ENCODE assay signal across 15 cellular contexts in the genomic region with DNA sequence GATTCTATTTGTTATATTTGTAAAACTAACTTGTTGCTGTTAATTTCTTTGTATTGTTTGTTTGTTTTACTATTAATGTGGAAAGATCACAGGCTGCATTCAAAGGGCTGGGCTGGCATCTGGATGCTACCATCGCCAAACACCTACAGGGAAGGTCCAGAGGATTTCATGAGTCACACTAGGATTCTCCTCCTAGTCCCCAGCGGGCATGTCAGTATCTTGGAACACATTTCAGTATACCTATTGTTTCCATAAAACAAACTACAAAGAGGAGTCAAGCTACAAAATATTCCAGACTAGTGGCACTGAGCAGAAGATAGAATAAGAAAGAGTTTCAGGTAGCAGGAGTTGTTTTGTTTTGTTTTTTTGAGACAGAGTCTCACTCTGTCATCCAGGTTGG. TPM values are rescaled to one million over a fixed set of nuclear protein-coding genes. Genes with fewer than 3 reads are reported as not detected.
A peak's percentile ranks its signal among the peaks of the same experiment; 100 is the strongest.
DNase-seq lines count a peak whose midpoint lies in the region; ATAC-seq and TF ChIP-seq lines count a peak whose summit lies in the region.
"Had no signal": no experiment of that assay in that cellular context is flagged by ENCODE, and none has a peak within 500 bp of the region (broad histone marks: within the 10 kb centered on the region; RNA-seq: fewer than 3 reads in every experiment).

No MANE protein-coding gene starts in this region.

- POLR2A ChIA-PET in PC-3 (lab: Charles Lee; ENCODE audit: unreplicated experiment) = interaction anchor here (0.6 kb wide), 1 partner anchor 51 kb away, joined by 3 read pairs; no protein-coding TSS in a partner anchor
- POLR2A ChIA-PET in activated CD8-positive, alpha-beta T cell treated with anti-CD3 and anti-CD28 coated beads, Interleukin-2, amount 10 ng/mL, durations not matched to agents 7 days and 5 days (lab: Charles Lee) = no interaction called here

- H3K27me3 Mint-ChIP-seq in activated CD8-positive, alpha-beta T cell treated with anti-CD3 and anti-CD28 coated beads, Interleukin-2, amount 10 ng/mL, durations not matched to agents 7 days and 5 days (ENCODE audit: low read depth) = peaks cover 17% of the 10 kb centered on the region
- peaks cover 5% of the 10 kb centered on the region for H3K27me3 Mint-ChIP-seq in mesothelial cell of epicardium (ENCODE audit: low read depth)
- H3K27me3 Mint-ChIP-seq: CD4-positive, alpha-beta T cell had no signal

- H2AFZ ChIP-seq in PC-3 (ENCODE audit: low read length) = no peak overlapping the region
- no peak overlapping the region for H2AFZ ChIP-seq in mammary epithelial cell (ENCODE audit: low read depth, low read length)

- in situ Hi-C loops in mammary epithelial cell (cut with MboI; ENCODE audit: low sequenced_read_pairs in 2 of 2) = no loop called here

- 5% methylated on average over 2 of the region's 2 CpGs for WGBS in mammary epithelial cell (ENCODE audit: low coverage, missing lambda C conversion rate)

- H3K36me3 ChIP-seq in PC-3 (ENCODE audit: low read depth, low read length) (no peaks in the 10 kb centered on the region), mammary epithelial cell (ENCODE audit: insufficient read depth, low read length) (no peaks in the 10 kb centered on the region)

- H3K27ac Mint-ChIP-seq in activated CD8-positive, alpha-beta T cell treated with anti-CD3 and anti-CD28 coated beads, Interleukin-2, amount 10 ng/mL, durations not matched to agents 7 days and 5 days = no peak overlapping the region
- H3K27ac Mint-ChIP-seq in mesothelial cell of epicardium = no peak overlapping the region
- H3K27ac Mint-ChIP-seq: CD4-positive, alpha-beta T cell; GM23338; HFFc6 had no signal

- H3K9me3 ChIP-seq in PC-3 (ENCODE audit: low read length) (no peaks in the 10 kb centered on the region), mammary epithelial cell (replicated peaks; ENCODE audit: insufficient read depth, low read length) (no peaks in the 10 kb centered on the region)

- intact Hi-C loops in PC-3 (cut with micrococcal nuclease) = no loop called here
- intact Hi-C loops in mammary epithelial cell (cut with micrococcal nuclease) = no loop called here

- no peak overlapping the region for H3K9ac ChIP-seq in PC-3 (ENCODE audit: low read length)
- no peak overlapping the region for H3K9ac ChIP-seq in mammary epithelial cell (ENCODE audit: insufficient read depth, low read length)

- BruUV-seq in PC-3 (replicated peaks; lab: Mats Ljungman, UMichigan) (no TSS peak), mammary epithelial cell (replicated peaks; lab: Mats Ljungman, UMichigan) (no TSS peak)

- no peaks in the 10 kb centered on the region for H3K27me3 ChIP-seq in PC-3 (ENCODE audit: low read length)
- H3K27me3 ChIP-seq in mammary epithelial cell (ENCODE audit: insufficient read depth, low read length) = no peaks in the 10 kb centered on the region

- no peaks in the 10 kb centered on the region for H3F3A ChIP-seq in PC-3 (ENCODE audit: low read length, unreplicated experiment)

- CTCF ChIA-PET in PC-3 (lab: Charles Lee) (interaction anchor here (0.6 kb wide), 1 partner anchor 19 kb away, joined by 3 read pairs; no protein-coding TSS in a partner anchor), mammary epithelial cell (lab: Charles Lee; ENCODE audit: low non-redundant PET) (no interaction called here)
- CTCF ChIA-PET in activated CD8-positive, alpha-beta T cell treated with anti-CD3 and anti-CD28 coated beads, Interleukin-2, amount 10 ng/mL, durations not matched to agents 7 days and 5 days (lab: Charles Lee) = no interaction called here

- H3K4me2 ChIP-seq in PC-3 (ENCODE audit: low read length) (no peak overlapping the region), mammary epithelial cell (ENCODE audit: insufficient read depth, low read depth, low read length) (no peak overlapping the region)
- H3K4me2 ChIP-seq: GM23338 had no signal

- H3K4me1 ChIP-seq in PC-3 (ENCODE audit: insufficient read depth, low read length) (no peaks in the 10 kb centered on the region), mammary epithelial cell (ENCODE audit: insufficient read depth, low read length) (peaks cover 5% of the 10 kb centered on the region)
- H3K4me1 ChIP-seq: Caco-2 had no signal

- H3K4me3 ChIP-seq in PC-3 (ENCODE audit: low read length) (no peak overlapping the region), mammary epithelial cell (replicated peaks in 1 of 3; ENCODE audit: insufficient read depth in 1 of 3, low read depth in 2 of 3, low read length in 3 of 3) (no peak overlapping the region)
- H3K4me3 ChIP-seq: GM23338 had no signal

- DNase-seq in ELR (ENCODE audit: low read depth) (peak; percentile 27), PC-3 (peak; percentile 61), mammary epithelial cell (peak; percentile 28), NCI-H748 treated with DMSO at 0.1 percent for 48 hours (lab: John Stamatoyannopoulos, UW) (no peak), mesothelial cell of epicardium (ENCODE audit: low spot score in 2 of 2, unreplicated experiment in 2 of 2) (no peak)
- DNase-seq in activated CD8-positive, alpha-beta T cell treated with anti-CD3 and anti-CD28 coated beads, Interleukin-2, amount 10 ng/mL, durations not matched to agents 7 days and 5 days = no peak
- DNase-seq: AML-193; Caco-2; CD4-positive, alpha-beta T cell; GDM1; HCEC 1CT; HFFc6 had no signal

- ATAC-seq in PC-3 = peak; percentile 74
- ATAC-seq in activated CD8-positive, alpha-beta T cell treated with anti-CD3 and anti-CD28 coated beads, Interleukin-2, amount 10 ng/mL, durations not matched to agents 7 days and 5 days = no peak
- ATAC-seq: GM23338 had no signal

- H4K20me1 ChIP-seq in PC-3 (ENCODE audit: low read length) = no peaks in the 10 kb centered on the region
- H4K20me1 ChIP-seq in mammary epithelial cell (ENCODE audit: insufficient read depth, low read length) = no peaks in the 10 kb centered on the region

- H3K27ac ChIP-seq in PC-3 (ENCODE audit: low read length) (no peak overlapping the region), mammary epithelial cell (ENCODE audit: insufficient read depth, low read depth, low read length) (no peak overlapping the region)
- H3K27ac ChIP-seq: C4-2B, HL-60 had no signal

- no peaks in the 10 kb centered on the region for H3K79me2 ChIP-seq in PC-3 (ENCODE audit: low read length)
- H3K79me2 ChIP-seq in mammary epithelial cell (ENCODE audit: insufficient read depth, low read length) = no peaks in the 10 kb centered on the region

- H3K4me3 Mint-ChIP-seq in activated CD8-positive, alpha-beta T cell treated with anti-CD3 and anti-CD28 coated beads, Interleukin-2, amount 10 ng/mL, durations not matched to agents 7 days and 5 days = no peak overlapping the region
- no peak overlapping the region for H3K4me3 Mint-ChIP-seq in mesothelial cell of epicardium
- H3K4me3 Mint-ChIP-seq: CD4-positive, alpha-beta T cell; GM23338; HFFc6 had no signal

- no peaks in the 10 kb centered on the region for H3K9me3 Mint-ChIP-seq in activated CD8-positive, alpha-beta T cell treated with anti-CD3 and anti-CD28 coated beads, Interleukin-2, amount 10 ng/mL, durations not matched to agents 7 days and 5 days (ENCODE audit: insufficient read depth)
- no peaks in the 10 kb centered on the region for H3K9me3 Mint-ChIP-seq in mesothelial cell of epicardium
- H3K9me3 Mint-ChIP-seq: CD4-positive, alpha-beta T cell; HFFc6 had no signal

- no peaks in the 10 kb centered on the region for H3K9me2 ChIP-seq in PC-3 (replicated peaks; ENCODE audit: low read length)

- H3K4me1 Mint-ChIP-seq in activated CD8-positive, alpha-beta T cell treated with anti-CD3 and anti-CD28 coated beads, Interleukin-2, amount 10 ng/mL, durations not matched to agents 7 days and 5 days (ENCODE audit: low read depth) = peaks cover 1% of the 10 kb centered on the region
- peaks cover 11% of the 10 kb centered on the region for H3K4me1 Mint-ChIP-seq in mesothelial cell of epicardium

- TF ChIP-seq CTCF in PC-3 (conservative IDR thresholded peaks at IDR 0.05; ENCODE audit: low read depth, low read length) = no peak
- no peak for TF ChIP-seq CTCF in mammary epithelial cell (conservative IDR thresholded peaks at IDR 0.05 in 1 of 2, IDR thresholded peaks at IDR 0.05 in 1 of 2; ENCODE audit: extremely low read depth in 1 of 2, insufficient read depth in 1 of 2, low read depth in 1 of 2, low read length in 2 of 2)
- TF ChIP-seq CTCF in mesothelial cell of epicardium (IDR thresholded peaks at IDR 0.05; ENCODE audit: unreplicated experiment) = no peak

- no peaks in the 10 kb centered on the region for H3K36me3 Mint-ChIP-seq in activated CD8-positive, alpha-beta T cell treated with anti-CD3 and anti-CD28 coated beads, Interleukin-2, amount 10 ng/mL, durations not matched to agents 7 days and 5 days (ENCODE audit: low read depth)
- no peaks in the 10 kb centered on the region for H3K36me3 Mint-ChIP-seq in mesothelial cell of epicardium

- dilution Hi-C loops in mammary epithelial cell (cut with HindIII; ENCODE audit: low sequenced_read_pairs) = no loop called here

RNA-seq across cellular contexts. Expression of a gene that starts 55.3 kb away (rescaled TPM):
- total RNA-seq in PC-3 (2014; rRNA removed) (23.9 and 30.6 TPM in 2 replicates), mammary epithelial cell (1 to 10 TPM; 2.3 to 6.0 TPM), mesothelial cell of epicardium (13.2 to 13.7 TPM (median 13.4 TPM) in 3 replicates)
- 3.6 TPM for polyA plus RNA-seq in mammary epithelial cell
- polyA minus RNA-seq in mammary epithelial cell = 0.31 TPM
- total RNA-seq in activated CD8-positive, alpha-beta T cell treated with anti-CD3 and anti-CD28 coated beads, Interleukin-2, amount 10 ng/mL, durations not matched to agents 7 days and 5 days = under 1 TPM; 0.63 to 0.95 TPM

Comparison
In these comparisons a context has a peak if more than half of its experiments do, and no peak if none do; other contexts are left out.
1. DNase-seq: peak in ELR (single experiment), PC-3 (single experiment) and mammary epithelial cell (single experiment); none in activated CD8-positive, alpha-beta T cell treated with anti-CD3 and anti-CD28 coated beads, Interleukin-2, amount 10 ng/mL, durations not matched to agents 7 days and 5 days (single experiment), NCI-H748 treated with DMSO at 0.1 percent for 48 hours (single experiment) and mesothelial cell of epicardium (0 of 2).